Comparison of ENCODE assay signal across 1 cellular context in genomic region chr6:340991-341827, GRCh38.
TF ChIP-seq lines count a peak whose summit lies in the region.

No MANE protein-coding gene starts in this region.

TF ChIP-seq in GM12878, 131 proteins besides CTCF, POLR2A, EP300 and RAD21 (continued from another document):
- TF ChIP-seq PBX3 (IDR thresholded peaks at IDR 0.05; ENCODE audit: insufficient replicate concordance, low read depth, low read length) (no peak), ZNF24 (IDR thresholded peaks at IDR 0.05) (peak; percentile 76), ZBTB33 (IDR thresholded peaks at IDR 0.05) (peak; percentile 29; the same call in 1 of the 2 replicates), RELA (IDR thresholded peaks at IDR 0.05; ENCODE audit: borderline replicate concordance, partially characterized antibody) (peak; percentile 85), KDM1A (IDR thresholded peaks at IDR 0.05; ENCODE audit: borderline replicate concordance) (no peak), MTA3 (IDR thresholded peaks at IDR 0.05; ENCODE audit: borderline replicate concordance, low read length) (no peak), SPI1 (IDR thresholded peaks at IDR 0.05; ENCODE audit: borderline replicate concordance, insufficient read depth, low read depth, low read length) (peak; percentile 98), TAF1 (IDR thresholded peaks at IDR 0.05; ENCODE audit: borderline replicate concordance, low read depth, low read length) (peak; percentile 54; the same call in 1 of the 2 replicates), MAX (IDR thresholded peaks at IDR 0.05; ENCODE audit: low read depth, low read length) (no peak; the same call in 1 of the 2 replicates), IKZF1 (conservative IDR thresholded peaks at IDR 0.05) (peak; percentile 97), IRF4 (IDR thresholded peaks at IDR 0.05; ENCODE audit: low read depth, low read length) (peak; percentile 97), CHD1 (IDR thresholded peaks at IDR 0.05; ENCODE audit: low read depth, low read length) (0 out of 2 replicates have a peak, but pooled peaks have one; percentile 26), POLR2AphosphoS2 (IDR thresholded peaks at IDR 0.05; ENCODE audit: low read depth, low read length) (peak; percentile 73; the same call in 1 of the 2 replicates), KAT2A (conservative IDR thresholded peaks at IDR 0.05; ENCODE audit: control insufficient read depth, low read depth, low read length) (no peak), HDAC6 (IDR thresholded peaks at IDR 0.05; ENCODE audit: unreplicated experiment) (no peak), ATF7 (IDR thresholded peaks at IDR 0.05; ENCODE audit: low read depth) (peak; percentile 48; the same call in 1 of the 2 replicates), ZNF217 (IDR thresholded peaks at IDR 0.05) (no peak; the same call in 1 of the 2 replicates), CEBPB (IDR thresholded peaks at IDR 0.05; ENCODE audit: borderline replicate concordance in 1 of 2, low read depth in 2 of 2, low read length in 2 of 2) (peak in 1 of 2 experiments; percentile 96; a peak in 2 of 4 replicates), SMC3 (IDR thresholded peaks at IDR 0.05; ENCODE audit: borderline replicate concordance, low read length) (peak; percentile 12; the same call in 1 of the 2 replicates), BACH1 (IDR thresholded peaks at IDR 0.05; ENCODE audit: borderline replicate concordance) (peak; percentile 76), E4F1 (IDR thresholded peaks at IDR 0.05; ENCODE audit: borderline replicate concordance, partially characterized antibody) (no peak), BCL11A (IDR thresholded peaks at IDR 0.05; ENCODE audit: low read depth, low read length) (peak; percentile 93), HSF1 (IDR thresholded peaks at IDR 0.05; ENCODE audit: low read depth, low read length) (no peak), TBL1XR1 (IDR thresholded peaks at IDR 0.05; ENCODE audit: low read depth, low read length) (peak; percentile 76)
